Comparison of ENCODE assay signal across 16 cellular contexts in genomic region chr13:44796597-44797517, GRCh38.
DNase-seq lines count a peak whose midpoint lies in the region; ATAC-seq and TF ChIP-seq lines count a peak whose summit lies in the region.
"Had no signal": no experiment of that assay in that cellular context is flagged by ENCODE, and none has a peak within 500 bp of the region (broad histone marks: within the 10 kb centered on the region; RNA-seq: fewer than 3 reads in every experiment).

No MANE protein-coding gene starts in this region.

- POLR2A ChIA-PET in CD4-positive, alpha-beta memory T cell (lab: Charles Lee; ENCODE audit: partially characterized antibody) = no interaction called here

- H3K4me3 ChIP-seq in stomach (no peak overlapping the region), left ventricle myocardium inferior (no peak overlapping the region)
- H3K4me3 ChIP-seq in CD4-positive, alpha-beta memory T cell (ENCODE audit: low read length in 2 of 2) = no peak overlapping the region
- H3K4me3 ChIP-seq: prostate gland, thoracic aorta had no signal

- CTCF ChIA-PET in CD4-positive, alpha-beta memory T cell (lab: Charles Lee; ENCODE audit: partially characterized antibody) = no interaction called here

- no peaks in the 10 kb centered on the region for H3K4me1 Mint-ChIP-seq in CD4-positive, alpha-beta memory T cell

- TF ChIP-seq EP300 in stomach (IDR thresholded peaks at IDR 0.05) = no peak

- no peak for TF ChIP-seq POLR2A in stomach (IDR thresholded peaks at IDR 0.05)

- peak; percentile 48 for DNase-seq in NCI-H2107 treated with DMSO at 0.1 percent for 48 hours (lab: John Stamatoyannopoulos, UW; ENCODE audit: unreplicated experiment)
- no peak for DNase-seq in NCI-H2107 (lab: John Stamatoyannopoulos, UW)
- DNase-seq in NOMO-1 treated with DMSO at 0.1 percent for 48 hours (lab: John Stamatoyannopoulos, UW; ENCODE audit: unreplicated experiment) = peak; percentile 31
- peak; percentile 7 for DNase-seq in globus pallidus (ENCODE audit: low spot score)
- peak; percentile 30 for DNase-seq in stomach
- no peak for DNase-seq in left ventricle myocardium inferior
- no peak for DNase-seq in CD4-positive, alpha-beta memory T cell
- DNase-seq: activated CD8-positive, alpha-beta memory T cell treated with anti-CD3 and anti-CD28 coated beads for 24 hours; activated effector memory CD4-positive, alpha-beta T cell treated with Interleukin-2 at 50 U/mL for 16 hours; aorta; left cardiac atrium; NCI-H2171 treated with DMSO at 0.1 percent for 48 hours had no signal

- H3K27ac Mint-ChIP-seq in CD4-positive, alpha-beta memory T cell = no peak overlapping the region
- H3K27ac Mint-ChIP-seq: dendritic cell treated with granulocyte-macrophage colony-stimulating factor and Interleukin-4, amounts not matched to agents 40 ng/mL and 50 ng/mL, for 4 days had no signal

- H3K36me3 ChIP-seq in stomach = no peaks in the 10 kb centered on the region
- no peaks in the 10 kb centered on the region for H3K36me3 ChIP-seq in left ventricle myocardium inferior
- no peaks in the 10 kb centered on the region for H3K36me3 ChIP-seq in CD4-positive, alpha-beta memory T cell (ENCODE audit: insufficient read depth, low read length)
- H3K36me3 ChIP-seq: prostate gland, thoracic aorta had no signal

- peak overlapping the region; percentile 72 to 89 (median 82) for H3K27ac ChIP-seq in stomach
- H3K27ac ChIP-seq in left ventricle myocardium inferior (replicated peaks) = no peak overlapping the region
- no peak overlapping the region for H3K27ac ChIP-seq in CD4-positive, alpha-beta memory T cell (ENCODE audit: low read depth, low read length)
- H3K27ac ChIP-seq: prostate gland, thoracic aorta had no signal

- ATAC-seq in GM18502 (IDR thresholded peaks at IDR 0.05; ENCODE audit: poor library complexity, unreplicated experiment) = no peak
- ATAC-seq: left cardiac atrium had no signal

- H3K9me3 ChIP-seq in stomach (no peaks in the 10 kb centered on the region), left ventricle myocardium inferior (replicated peaks) (no peaks in the 10 kb centered on the region)
- no peaks in the 10 kb centered on the region for H3K9me3 ChIP-seq in CD4-positive, alpha-beta memory T cell (ENCODE audit: control insufficient read depth in 1 of 2, low read length in 2 of 2)
- H3K9me3 ChIP-seq: prostate gland, thoracic aorta had no signal

- H3K4me1 ChIP-seq in stomach (peaks cover 10 to 35% (median 18%) of the 10 kb centered on the region in 4 donors), left ventricle myocardium inferior (peaks cover 16% of the 10 kb centered on the region)
- no peaks in the 10 kb centered on the region for H3K4me1 ChIP-seq in CD4-positive, alpha-beta memory T cell (ENCODE audit: insufficient read depth, low read length)
- H3K4me1 ChIP-seq: prostate gland had no signal

- TF ChIP-seq CTCF in stomach (IDR thresholded peaks at IDR 0.05) (no peak), left ventricle myocardium inferior (IDR thresholded peaks at IDR 0.05; ENCODE audit: borderline replicate concordance) (no peak)

- 24 to 51% (median 33%) methylated on average over 5 of the region's 5 CpGs for WGBS in stomach, 5 donors

- H3K4me3 Mint-ChIP-seq in CD4-positive, alpha-beta memory T cell = no peak overlapping the region
- H3K4me3 Mint-ChIP-seq: dendritic cell treated with granulocyte-macrophage colony-stimulating factor and Interleukin-4, amounts not matched to agents 40 ng/mL and 50 ng/mL, for 4 days had no signal

- intact Hi-C loops in stomach (cut with DNase I; ENCODE audit: low total_unique reads) = no loop called here
- intact Hi-C loops in left ventricle myocardium inferior (cut with micrococcal nuclease) = no loop called here
- intact Hi-C loops in CD4-positive, alpha-beta memory T cell (cut with micrococcal nuclease) = no loop called here

- no peaks in the 10 kb centered on the region for H3K27me3 Mint-ChIP-seq in CD4-positive, alpha-beta memory T cell
- H3K27me3 Mint-ChIP-seq: dendritic cell treated with granulocyte-macrophage colony-stimulating factor and Interleukin-4, amounts not matched to agents 40 ng/mL and 50 ng/mL, for 4 days had no signal

- no peaks in the 10 kb centered on the region for H3K36me3 Mint-ChIP-seq in CD4-positive, alpha-beta memory T cell

- H3K9me3 Mint-ChIP-seq in CD4-positive, alpha-beta memory T cell = no peaks in the 10 kb centered on the region

- H3K27me3 ChIP-seq in stomach (no peaks in the 10 kb centered on the region), left ventricle myocardium inferior (ENCODE audit: low read depth) (no peaks in the 10 kb centered on the region)
- H3K27me3 ChIP-seq in CD4-positive, alpha-beta memory T cell (ENCODE audit: insufficient read depth, low read length) = no peaks in the 10 kb centered on the region

Comparison
In these comparisons a context has a peak if more than half of its experiments do, and no peak if none do; other contexts are left out.
1. DNase-seq: peak in NCI-H2107 treated with DMSO at 0.1 percent for 48 hours (single experiment), NOMO-1 treated with DMSO at 0.1 percent for 48 hours (single experiment), globus pallidus (single experiment) and stomach (single experiment); none in NCI-H2107 (single experiment), left ventricle myocardium inferior (single experiment) and CD4-positive, alpha-beta memory T cell (0 of 5).
2. H3K27ac ChIP-seq: peak in stomach (5 of 5); none in left ventricle myocardium inferior (single experiment) and CD4-positive, alpha-beta memory T cell (single experiment).